22 cellular contexts compared by ENCODE assay signal in genomic region chr1:69497847-69498246, GRCh38.
"Had no signal": no experiment of that assay in that cellular context is flagged by ENCODE, and none has a peak within 500 bp of the region (broad histone marks: within the 10 kb centered on the region; RNA-seq: fewer than 3 reads in every experiment).

No MANE protein-coding gene starts in this region.

- FAIRE-seq: colon had no signal

- H3K9me3 ChIP-seq: neutrophil, sigmoid colon, stomach, thoracic aorta, transverse colon had no signal

- H3K27me3 ChIP-seq: neutrophil, sigmoid colon, stomach, transverse colon had no signal

- H3K27ac Mint-ChIP-seq: dendritic cell treated with granulocyte-macrophage colony-stimulating factor and Interleukin-4, amounts not matched to agents 40 ng/mL and 50 ng/mL, for 4 days; effector memory CD8-positive, alpha-beta T cell; naive thymus-derived CD4-positive, alpha-beta T cell; nephron progenitor cell had no signal

- H3K27ac ChIP-seq: neutrophil, sigmoid colon, skin epidermis, stomach, thoracic aorta, transverse colon had no signal

- H3K4me1 ChIP-seq: sigmoid colon, stomach, transverse colon had no signal

- H3K27me3 Mint-ChIP-seq: dendritic cell treated with granulocyte-macrophage colony-stimulating factor and Interleukin-4, amounts not matched to agents 40 ng/mL and 50 ng/mL, for 4 days; effector memory CD8-positive, alpha-beta T cell; naive thymus-derived CD4-positive, alpha-beta T cell had no signal

- H3K9me3 Mint-ChIP-seq: dendritic cell treated with granulocyte-macrophage colony-stimulating factor and Interleukin-4, amounts not matched to agents 40 ng/mL and 50 ng/mL, for 4 days; nephron progenitor cell had no signal

- H3K4me3 ChIP-seq: lung, sigmoid colon, skin epidermis, stomach, thoracic aorta, transverse colon had no signal

- H3K36me3 ChIP-seq: neutrophil, sigmoid colon, stomach, thoracic aorta, transverse colon had no signal

- H3K4me1 Mint-ChIP-seq: naive thymus-derived CD4-positive, alpha-beta T cell; nephron progenitor cell had no signal

- ATAC-seq: effector memory CD8-positive, alpha-beta T cell; left colon; left ventricle myocardium superior; naive thymus-derived CD4-positive, alpha-beta T cell had no signal

- DNase-seq: effector memory CD8-positive, alpha-beta T cell; foreskin melanocyte; head of caudate nucleus; hippocampal formation; left colon; left ventricle myocardium superior; mesenchymal stem cell; naive thymus-derived CD4-positive, alpha-beta T cell; nephron progenitor cell; posterior cingulate gyrus; sigmoid colon; stimulated activated CD4-positive, alpha-beta T cell treated with anti-CD3 and anti-CD28 coated beads, Interleukin-2, amount 100 ng/mL, for 24 hours; stimulated activated naive CD4-positive, alpha-beta T cell; stomach; substantia nigra; transverse colon had no signal

- H3K36me3 Mint-ChIP-seq: naive thymus-derived CD4-positive, alpha-beta T cell had no signal

- H3K4me3 Mint-ChIP-seq: dendritic cell treated with granulocyte-macrophage colony-stimulating factor and Interleukin-4, amounts not matched to agents 40 ng/mL and 50 ng/mL, for 4 days; effector memory CD8-positive, alpha-beta T cell; naive thymus-derived CD4-positive, alpha-beta T cell; nephron progenitor cell had no signal
